Comparison of ENCODE assay signal across 1 cellular context in genomic region chr18:36181386-36181785, GRCh38.
TF ChIP-seq lines count a peak whose summit lies in the region.

No MANE protein-coding gene starts in this region.

TF ChIP-seq in HepG2, 621 proteins besides CTCF, POLR2A, EP300 and RAD21:
- no peak for TF ChIP-seq ZNF460 (CRISPR knock-in tag; IDR thresholded peaks at IDR 0.05; ENCODE audit: borderline replicate concordance)
- TF ChIP-seq ZNF275 (CRISPR knock-in tag; IDR thresholded peaks at IDR 0.05; ENCODE audit: borderline replicate concordance) = no peak
- no peak for TF ChIP-seq ZBTB7B (CRISPR knock-in tag; IDR thresholded peaks at IDR 0.05)
- TF ChIP-seq ATF4 (CRISPR knock-in tag; IDR thresholded peaks at IDR 0.05) = peak in 1 of 2 experiments; percentile 66; a peak in 2 of 4 replicates
- TF ChIP-seq ZNF670 (CRISPR knock-in tag; IDR thresholded peaks at IDR 0.05; ENCODE audit: borderline replicate concordance) = no peak
- TF ChIP-seq, protein P1, sequence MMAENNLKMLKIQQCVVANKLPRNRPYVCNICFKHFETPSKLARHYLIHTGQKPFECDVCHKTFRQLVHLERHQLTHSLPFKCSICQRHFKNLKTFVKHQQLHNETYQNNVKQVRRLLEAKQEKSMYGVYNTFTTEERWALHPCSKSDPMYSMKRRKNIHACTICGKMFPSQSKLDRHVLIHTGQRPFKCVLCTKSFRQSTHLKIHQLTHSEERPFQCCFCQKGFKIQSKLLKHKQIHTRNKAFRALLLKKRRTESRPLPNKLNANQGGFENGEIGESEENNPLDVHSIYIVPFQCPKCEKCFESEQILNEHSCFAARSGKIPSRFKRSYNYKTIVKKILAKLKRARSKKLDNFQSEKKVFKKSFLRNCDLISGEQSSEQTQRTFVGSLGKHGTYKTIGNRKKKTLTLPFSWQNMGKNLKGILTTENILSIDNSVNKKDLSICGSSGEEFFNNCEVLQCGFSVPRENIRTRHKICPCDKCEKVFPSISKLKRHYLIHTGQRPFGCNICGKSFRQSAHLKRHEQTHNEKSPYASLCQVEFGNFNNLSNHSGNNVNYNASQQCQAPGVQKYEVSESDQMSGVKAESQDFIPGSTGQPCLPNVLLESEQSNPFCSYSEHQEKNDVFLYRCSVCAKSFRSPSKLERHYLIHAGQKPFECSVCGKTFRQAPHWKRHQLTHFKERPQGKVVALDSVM (CRISPR knock-in tag; IDR thresholded peaks at IDR 0.05) = 0 out of 2 replicates have a peak, but pooled peaks have one; percentile 30
- TF ChIP-seq REL (CRISPR knock-in tag; conservative IDR thresholded peaks at IDR 0.05) = no peak
- no peak for TF ChIP-seq ZNF850 (CRISPR knock-in tag; conservative IDR thresholded peaks at IDR 0.05)
- TF ChIP-seq FUBP1 (CRISPR knock-in tag; IDR thresholded peaks at IDR 0.05; ENCODE audit: borderline replicate concordance) = no peak
